ENCODE assay signal across 11 cellular contexts in the genomic region with DNA sequence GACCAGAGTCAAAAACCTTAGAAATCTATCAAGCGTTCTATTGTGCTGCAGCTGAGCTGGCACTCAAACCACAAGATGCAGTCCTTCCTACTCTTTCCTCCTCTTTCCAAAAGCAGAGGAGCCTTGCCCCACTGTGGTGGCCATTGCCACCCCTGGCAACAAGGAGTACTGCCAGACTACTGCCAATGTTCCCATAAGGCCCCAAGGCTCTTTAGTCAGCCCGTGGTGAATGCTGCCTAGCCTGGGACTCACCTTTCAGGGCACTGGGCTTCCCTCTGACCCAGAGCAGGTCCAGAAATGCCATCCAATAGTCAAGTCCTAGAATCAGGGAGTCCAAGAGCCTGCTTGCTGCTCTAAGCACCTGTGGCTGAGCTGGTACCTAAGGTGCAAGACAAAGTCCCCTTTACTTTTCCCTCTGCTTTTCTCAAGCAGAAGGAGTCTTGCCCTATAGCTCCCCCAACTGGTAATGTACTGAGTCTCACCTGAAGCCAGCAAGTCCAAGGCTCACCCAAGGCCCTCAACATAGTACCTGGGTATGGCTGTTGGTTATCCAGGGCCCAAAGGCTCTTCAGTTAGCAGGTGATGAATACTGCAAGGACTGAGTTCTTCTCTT.
DNase-seq lines count a peak whose midpoint lies in the region; ATAC-seq, FAIRE-seq and TF ChIP-seq lines count a peak whose summit lies in the region.
"Had no signal": no experiment of that assay in that cellular context is flagged by ENCODE, and none has a peak within 500 bp of the region (broad histone marks: within the 10 kb centered on the region; RNA-seq: fewer than 3 reads in every experiment).

No MANE protein-coding gene starts in this region.

- TF ChIP-seq POLR2A in HepG2 (IDR thresholded peaks at IDR 0.05; ENCODE audit: insufficient read depth in 1 of 2, low read depth in 2 of 2, low read length in 2 of 2) (no peak), right lobe of liver (IDR thresholded peaks at IDR 0.05) (no peak)

- H3K27ac ChIP-seq in HepG2 (ENCODE audit: extremely low read length, insufficient read depth, low read length), result no peak overlapping the region
- no peak overlapping the region for H3K27ac ChIP-seq in right lobe of liver
- no peak overlapping the region for H3K27ac ChIP-seq in PC-9
- H3K27ac ChIP-seq in upper lobe of right lung, result no peak overlapping the region
- no peak overlapping the region for H3K27ac ChIP-seq in kidney (ENCODE audit: low read depth in 2 of 2, low read length in 2 of 2)

- H3K4me3 ChIP-seq in HepG2 (replicated peaks in 1 of 3; ENCODE audit: insufficient read depth in 1 of 3, low read depth in 2 of 3, low read length in 3 of 3), result no peak overlapping the region
- H3K4me3 ChIP-seq in right lobe of liver, result no peak overlapping the region
- H3K4me3 ChIP-seq in PC-9, result no peak overlapping the region
- H3K4me3 ChIP-seq in upper lobe of right lung, result no peak overlapping the region
- no peak overlapping the region for H3K4me3 ChIP-seq in kidney (ENCODE audit: low read length in 2 of 2)

- intact Hi-C loops in HepG2 (cut with micrococcal nuclease; ENCODE audit: unreplicated experiment), result no loop called here
- intact Hi-C loops in right lobe of liver (cut with DNase I), result no loop called here
- intact Hi-C loops in PC-9 (cut with micrococcal nuclease; ENCODE audit: unreplicated experiment), result no loop called here
- intact Hi-C loops in upper lobe of right lung (cut with DNase I), result no loop called here
- intact Hi-C loops in kidney (cut with DNase I), result no loop called here

- in situ Hi-C loops in HepG2 (cut with HindIII; ENCODE audit: extremely low pct_ligation_motif_present, low pct_unique_long_range_greater_than_20kb), result no loop called here

- BruUV-seq in HepG2 (replicated peaks; lab: Mats Ljungman, UMichigan) (no TSS peak), PC-9 (replicated peaks; lab: Mats Ljungman, UMichigan) (no TSS peak)

- FAIRE-seq in HepG2 (lab: Jason Lieb, UNC) (no peak), kidney (lab: Jason Lieb, UNC) (no peak)

- DNase-seq in HepG2 (ENCODE audit: low spot score), result peak; percentile 23
- no peak for DNase-seq in right lobe of liver
- DNase-seq in PC-9, result no peak
- DNase-seq in glomerular visceral epithelial cell (ENCODE audit: extremely low spot score), result peak; percentile 38
- DNase-seq in upper lobe of right lung, result no peak
- no peak for DNase-seq in NK-92 treated with Interleukin-12 subunit alpha and Interleukin-12 subunit beta, amount 100 ng/mL, for 24 hours (lab: John Stamatoyannopoulos, UW)
- no peak for DNase-seq in activated gamma-delta T cell (lab: John Stamatoyannopoulos, UW)
- DNase-seq in kidney, result no peak
- DNase-seq: CD4-positive, CD25-positive, alpha-beta regulatory T cell; NCI-H1436 treated with DMSO at 0.1 percent for 48 hours had no signal

- H3K36me3 ChIP-seq in HepG2 (replicated peaks in 1 of 2; ENCODE audit: control insufficient read depth in 1 of 2, insufficient read depth in 2 of 2, low read length in 2 of 2) (no peaks in the 10 kb centered on the region), right lobe of liver (no peaks in the 10 kb centered on the region), PC-9 (ENCODE audit: low read depth) (no peaks in the 10 kb centered on the region), upper lobe of right lung (no peaks in the 10 kb centered on the region), kidney (ENCODE audit: control insufficient read depth in 1 of 2, insufficient read depth in 2 of 2, low read length in 2 of 2) (no peaks in the 10 kb centered on the region)

- TF ChIP-seq EP300 in HepG2 (IDR thresholded peaks at IDR 0.05; ENCODE audit: low read depth in 2 of 2, low read length in 2 of 2) (no peak), HepG2 (CRISPR knock-in tag; IDR thresholded peaks at IDR 0.05; ENCODE audit: borderline replicate concordance) (no peak)

- no peak overlapping the region for H2AFZ ChIP-seq in HepG2 (ENCODE audit: low read length)
- H2AFZ ChIP-seq in PC-9, result no peak overlapping the region

- H3K4me2 ChIP-seq in HepG2 (ENCODE audit: low read depth, low read length) (no peak overlapping the region), PC-9 (no peak overlapping the region)

- H3K79me2 ChIP-seq in HepG2 (ENCODE audit: insufficient read depth, low read length) (no peaks in the 10 kb centered on the region), PC-9 (ENCODE audit: low read depth) (no peaks in the 10 kb centered on the region)

- no peaks in the 10 kb centered on the region for H4K20me1 ChIP-seq in HepG2 (ENCODE audit: insufficient read depth, low read length)
- no peaks in the 10 kb centered on the region for H4K20me1 ChIP-seq in PC-9 (ENCODE audit: insufficient read depth)

- H3K4me1 ChIP-seq in HepG2 (ENCODE audit: insufficient read depth, low read length), result no peaks in the 10 kb centered on the region
- H3K4me1 ChIP-seq in right lobe of liver, result no peaks in the 10 kb centered on the region
- H3K4me1 ChIP-seq in PC-9 (replicated peaks; ENCODE audit: insufficient read depth), result no peaks in the 10 kb centered on the region
- no peaks in the 10 kb centered on the region for H3K4me1 ChIP-seq in upper lobe of right lung
- no peaks in the 10 kb centered on the region for H3K4me1 ChIP-seq in kidney (ENCODE audit: control insufficient read depth in 1 of 2, insufficient read depth in 1 of 2, low read depth in 1 of 2, low read length in 2 of 2)

- TF ChIP-seq RAD21 in HepG2 (CRISPR knock-in tag; IDR thresholded peaks at IDR 0.05), result no peak

- H3K9me3 ChIP-seq in HepG2 (ENCODE audit: low read length), result no peaks in the 10 kb centered on the region
- no peaks in the 10 kb centered on the region for H3K9me3 ChIP-seq in right lobe of liver
- H3K9me3 ChIP-seq in PC-9 (ENCODE audit: insufficient read depth, low read depth), result peaks cover 4% of the 10 kb centered on the region; the same call in 1 of the 2 replicates
- peaks cover 7% of the 10 kb centered on the region for H3K9me3 ChIP-seq in upper lobe of right lung
- peaks cover 2 to 7% of the 10 kb centered on the region in 2 donors for H3K9me3 ChIP-seq in kidney (ENCODE audit: control insufficient read depth in 1 of 2, low read length in 2 of 2)

- CTCF ChIA-PET in HepG2 (lab: Yijun Ruan, JAX; ENCODE audit: low intra/inter-chr PET ratio, low total read pairs) (no interaction called here), PC-9 (lab: Charles Lee) (no interaction called here)

- H3K9ac ChIP-seq in HepG2 (ENCODE audit: insufficient read depth, low read depth, low read length), result no peak overlapping the region
- H3K9ac ChIP-seq in kidney (ENCODE audit: low read length in 2 of 2), result no peak overlapping the region

- POLR2A ChIA-PET in HepG2 (lab: Yijun Ruan, JAX) (no interaction called here), PC-9 (lab: Charles Lee; ENCODE audit: unreplicated experiment) (no interaction called here)

- H3F3A ChIP-seq in PC-9 (ENCODE audit: insufficient read depth, low read depth), result no peaks in the 10 kb centered on the region

- no peaks in the 10 kb centered on the region for H3K9me2 ChIP-seq in PC-9 (ENCODE audit: insufficient read depth)

- no peaks in the 10 kb centered on the region for H3K27me3 ChIP-seq in HepG2 (ENCODE audit: control insufficient read depth in 1 of 2, insufficient read depth in 2 of 2, low read length in 2 of 2)
- H3K27me3 ChIP-seq in right lobe of liver, result no peaks in the 10 kb centered on the region
- no peaks in the 10 kb centered on the region for H3K27me3 ChIP-seq in PC-9 (ENCODE audit: insufficient read depth, low read depth)
- H3K27me3 ChIP-seq in upper lobe of right lung, result no peaks in the 10 kb centered on the region

- ATAC-seq in HepG2 (peak; percentile 58), right lobe of liver (no peak), upper lobe of right lung (peak; percentile 87)
- ATAC-seq: esophagus mucosa had no signal

- peak; percentile 49 for TF ChIP-seq CTCF in HepG2 (CRISPR knock-in tag; IDR thresholded peaks at IDR 0.05)
- TF ChIP-seq CTCF in right lobe of liver (IDR thresholded peaks at IDR 0.05), result no peak
- TF ChIP-seq CTCF in PC-9 (conservative IDR thresholded peaks at IDR 0.05), result peak; percentile 68
- peak; percentile 37 for TF ChIP-seq CTCF in upper lobe of right lung (IDR thresholded peaks at IDR 0.05)
- no peak for TF ChIP-seq CTCF in kidney (IDR thresholded peaks at IDR 0.05; ENCODE audit: borderline replicate concordance, extremely low read depth, insufficient read depth)

- WGBS in HepG2 (ENCODE audit: low lambda C conversion rate), result 0% methylated on average over 1 of the region's 2 CpGs
- 25% methylated on average over 1 of the region's 2 CpGs for whole genome bisulfite sequencing in right lobe of liver (ENCODE audit: insufficient coverage, low coverage, low lambda C conversion rate, missing lambda C conversion rate)

TF ChIP-seq in HepG2, 621 proteins besides CTCF, POLR2A, EP300 and RAD21:
- TF ChIP-seq LRRFIP1 (CRISPR knock-in tag; conservative IDR thresholded peaks at IDR 0.05) (no peak), STAG1 (CRISPR knock-in tag; IDR thresholded peaks at IDR 0.05) (peak; percentile 51; the same call in 1 of the 2 replicates), MAFG (CRISPR knock-in tag; IDR thresholded peaks at IDR 0.05) (no peak)
TF ChIP-seq in HepG2: peak in this region for 1.

Comparison
In these comparisons a context has a peak if more than half of its experiments do, and no peak if none do; other contexts are left out.
1. ATAC-seq: peak in HepG2 (single experiment) and upper lobe of right lung (single experiment); none in right lobe of liver (0 of 4).
2. DNase-seq: peak in HepG2 (single experiment) and glomerular visceral epithelial cell (single experiment); none in right lobe of liver (0 of 3), PC-9 (0 of 2), upper lobe of right lung (single experiment), NK-92 treated with Interleukin-12 subunit alpha and Interleukin-12 subunit beta, amount 100 ng/mL, for 24 hours (single experiment), activated gamma-delta T cell (single experiment) and kidney (single experiment).
3. CTCF ChIP-seq: peak in HepG2 (single experiment), PC-9 (single experiment) and upper lobe of right lung (single experiment); none in right lobe of liver (0 of 4) and kidney (single experiment).